Comparison of ENCODE assay signal across 8 cellular contexts in the genomic region with DNA sequence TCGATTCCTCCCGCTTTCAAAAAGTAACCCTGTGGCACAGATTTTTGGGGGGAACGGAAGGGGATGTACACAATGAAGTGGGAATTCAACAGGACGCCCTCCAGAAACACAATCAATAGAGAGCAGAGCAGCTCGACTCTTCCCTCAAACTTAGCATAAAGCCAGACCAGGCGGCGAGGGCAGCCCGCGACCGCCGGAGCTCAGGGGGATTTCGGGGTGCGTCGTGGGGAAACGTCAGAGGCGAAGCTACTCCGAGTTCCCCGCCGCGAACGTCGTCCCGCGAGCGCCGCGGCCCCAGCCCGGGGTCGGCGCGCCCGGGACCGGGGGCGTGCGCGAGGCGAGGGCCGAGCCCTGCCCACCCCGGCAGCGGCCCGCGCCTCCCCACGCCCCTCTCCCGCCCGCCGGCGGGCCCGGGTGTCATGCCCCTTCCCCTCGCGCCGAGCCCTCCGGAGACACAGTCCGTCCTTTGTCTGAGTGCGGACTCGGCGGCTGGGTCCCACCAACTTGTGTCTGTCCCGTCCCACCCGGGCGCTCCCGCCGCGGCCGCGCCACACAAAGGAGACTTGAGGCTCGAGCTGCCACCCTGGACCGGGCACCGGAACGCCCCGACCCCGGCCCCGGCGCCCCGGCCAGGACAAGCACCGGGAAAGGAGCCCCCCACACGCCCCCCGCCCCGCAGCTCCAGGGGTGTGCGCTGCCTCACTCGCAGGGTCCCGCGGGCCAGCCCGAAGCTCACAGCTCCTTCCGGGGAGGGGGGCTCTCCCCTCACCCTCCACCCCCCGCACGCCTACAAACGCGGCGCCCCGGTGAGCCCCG. TPM values are rescaled to one million over a fixed set of nuclear protein-coding genes. Genes with fewer than 3 reads are reported as not detected.
DNase-seq lines count a peak whose midpoint lies in the region; ATAC-seq, FAIRE-seq and TF ChIP-seq lines count a peak whose summit lies in the region.

No MANE protein-coding gene starts in this region.

- H3K9me3 Mint-ChIP-seq in activated naive CD8-positive, alpha-beta T cell (ENCODE audit: low read depth), result no peaks in the 10 kb centered on the region

- POLR2A ChIA-PET in A673 (lab: Charles Lee; ENCODE audit: low non-redundant PET), result no interaction called here

- BruUV-seq in A673 (replicated peaks; lab: Mats Ljungman, UMichigan), result no TSS peak

- H3K36me3 ChIP-seq in A673 (ENCODE audit: insufficient read depth, low read length, poor library complexity, severe bottlenecking) (peaks cover 4% of the 10 kb centered on the region), SJCRH30 (0 out of 2 replicates have a peak, but pooled peaks cover under 1% of the 10 kb centered on the region), left ventricle myocardium inferior (no peaks in the 10 kb centered on the region), prostate gland (no peaks in the 10 kb centered on the region)

- H3K9me3 ChIP-seq in A673 (ENCODE audit: low read depth, low read length, poor library complexity, severe bottlenecking) (no peaks in the 10 kb centered on the region), SJCRH30 (replicated peaks) (no peaks in the 10 kb centered on the region), left ventricle myocardium inferior (replicated peaks) (no peaks in the 10 kb centered on the region), prostate gland (no peaks in the 10 kb centered on the region)

- H3K27ac Mint-ChIP-seq in activated naive CD8-positive, alpha-beta T cell, result peak overlapping the region; percentile 97

- no peak for FAIRE-seq in urothelium cell line (lab: Jason Lieb, UNC)

- H3K4me3 Mint-ChIP-seq in activated naive CD8-positive, alpha-beta T cell, result peak overlapping the region; percentile 98

- H3K27ac ChIP-seq in A673 (ENCODE audit: low read depth, low read length, poor library complexity, severe bottlenecking), result peak overlapping the region; percentile 98
- H3K27ac ChIP-seq in SJCRH30, result peak overlapping the region; percentile 80
- peak overlapping the region; percentile 93 for H3K27ac ChIP-seq in left ventricle myocardium inferior (replicated peaks)
- peak overlapping the region; percentile 67 to 78 for H3K27ac ChIP-seq in prostate gland

- TF ChIP-seq CTCF in A673 (conservative IDR thresholded peaks at IDR 0.05; ENCODE audit: low read depth, low read length), result no peak
- TF ChIP-seq CTCF in left ventricle myocardium inferior (IDR thresholded peaks at IDR 0.05; ENCODE audit: borderline replicate concordance), result no peak
- no peak for TF ChIP-seq CTCF in prostate gland (IDR thresholded peaks at IDR 0.05)

- H3K27me3 Mint-ChIP-seq in activated naive CD8-positive, alpha-beta T cell, result no peaks in the 10 kb centered on the region

- H3K27me3 ChIP-seq in A673 (replicated peaks; ENCODE audit: insufficient read depth, low read depth, low read length, poor library complexity) (no peaks in the 10 kb centered on the region), SJCRH30 (no peaks in the 10 kb centered on the region), left ventricle myocardium inferior (ENCODE audit: low read depth) (no peaks in the 10 kb centered on the region), prostate gland (replicated peaks; ENCODE audit: insufficient read depth) (no peaks in the 10 kb centered on the region)

- ATAC-seq in GM18867 (IDR thresholded peaks at IDR 0.05; ENCODE audit: unreplicated experiment), result peak; percentile 31
- ATAC-seq in HG03103 (IDR thresholded peaks at IDR 0.05; ENCODE audit: low read depth, unreplicated experiment), result peak; percentile 23

- H3K4me1 Mint-ChIP-seq in activated naive CD8-positive, alpha-beta T cell (ENCODE audit: low read depth), result peaks cover 32% of the 10 kb centered on the region

- CTCF ChIA-PET in A673 (lab: Charles Lee), result no interaction called here

- intact Hi-C loops in A673 (cut with micrococcal nuclease; ENCODE audit: unreplicated experiment), result loop anchor here (1.0 to 5.0 kb wide), 3 partner anchors 58 to 181 kb away; no protein-coding TSS in a partner anchor
- intact Hi-C loops in left ventricle myocardium inferior (cut with micrococcal nuclease), result loop anchor here (10.0 kb wide), 1 partner anchor 71 kb away; no protein-coding TSS in a partner anchor
- intact Hi-C loops in prostate gland (cut with DNase I), result loop anchor here (2.0 to 10.0 kb wide), 5 partner anchors 57 to 241 kb away; a partner anchor contains a TSS

- H3K4me1 ChIP-seq in A673 (ENCODE audit: insufficient read depth, low read length, poor library complexity, severe bottlenecking) (peaks cover 15% of the 10 kb centered on the region), SJCRH30 (no peaks in the 10 kb centered on the region), left ventricle myocardium inferior (peaks cover 23% of the 10 kb centered on the region), prostate gland (replicated peaks) (no peaks in the 10 kb centered on the region)

- H3K4me3 ChIP-seq in A673 (ENCODE audit: low read depth, low read length, poor library complexity, severe bottlenecking) (peak overlapping the region; percentile 97), SJCRH30 (peak overlapping the region; percentile 76), left ventricle myocardium inferior (peak overlapping the region; percentile 97), prostate gland (peak overlapping the region; percentile 89 to 91)

- H3K36me3 Mint-ChIP-seq in activated naive CD8-positive, alpha-beta T cell, result no peaks in the 10 kb centered on the region

- no peak for TF ChIP-seq POLR2A in prostate gland (IDR thresholded peaks at IDR 0.05)

- 1% methylated on average over 39 of the region's 90 CpGs for WGBS in prostate gland

- DNase-seq in A673 (ENCODE audit: low spot score), result peak; percentile 46
- DNase-seq in SJCRH30, result peak; percentile 56 to 65
- peak; percentile 34 for DNase-seq in left ventricle myocardium inferior
- DNase-seq in prostate gland (ENCODE audit: low spot score), result peak; percentile 21
- DNase-seq in urothelium cell line (ENCODE audit: low spot score), result peak; percentile 4

RNA-seq across cellular contexts. Expression of a gene that starts 0.7 kb away (rescaled TPM):
- 123 and 140 TPM in 2 replicates for total RNA-seq in A673 (2021)
- 64.8 and 75.7 TPM in 2 replicates for total RNA-seq in SJCRH30 (2014; rRNA removed; shearing (Covaris generic))
- total RNA-seq in left ventricle myocardium inferior, result 0.99 TPM
- total RNA-seq in prostate gland, result 1 to 10 TPM; 2.3 to 8.6 TPM

Comparison
In these comparisons a context has a peak if more than half of its experiments do, and no peak if none do; other contexts are left out.
1. Peak in every context shown above with its lines: DNase-seq, ATAC-seq, H3K4me3 ChIP-seq and H3K27ac ChIP-seq.
2. DNase-seq: peak in every context shown above with its lines; median percentile 60 in SJCRH30; 46 in A673; 34 in left ventricle myocardium inferior; 21 in prostate gland; 4 in urothelium cell line.